In genomic region chr11:63998558-63999348, GRCh38 we compare ENCODE assay signal across 10 cellular contexts. TPM values are rescaled to one million over a fixed set of nuclear protein-coding genes. Genes with fewer than 3 reads are reported as not detected.
DNase-seq lines count a peak whose midpoint lies in the region; ATAC-seq and TF ChIP-seq lines count a peak whose summit lies in the region.
"Had no signal": no experiment of that assay in that cellular context is flagged by ENCODE, and none has a peak within 500 bp of the region (broad histone marks: within the 10 kb centered on the region; RNA-seq: fewer than 3 reads in every experiment).

No MANE protein-coding gene starts in this region.

- TF ChIP-seq CTCF in mucosa of descending colon (IDR thresholded peaks at IDR 0.05): no peak

- H3K36me3 ChIP-seq in BLaER1 treated with 17β-estradiol and CSF1 and Interleukin-3, amounts not matched to agents 10 nM and 100 nM: peaks cover 44 to 54% (median 49%) of the 10 kb centered on the region in 11 experiments
- H3K36me3 ChIP-seq in HUES6 (ENCODE audit: control insufficient read depth, insufficient read depth, low read length) (peaks cover 38% of the 10 kb centered on the region), ectodermal cell (ENCODE audit: control insufficient read depth, insufficient read depth, low read length) (peaks cover 14% of the 10 kb centered on the region), mucosa of descending colon (ENCODE audit: low read depth) (peaks cover 10% of the 10 kb centered on the region)

- H3K9me3 ChIP-seq in BLaER1 treated with 17β-estradiol and CSF1 and Interleukin-3, amounts not matched to agents 10 nM and 100 nM (replicated peaks in 1 of 11): no peaks in the 10 kb centered on the region
- H3K9me3 ChIP-seq in HUES6 (ENCODE audit: control insufficient read depth, insufficient read depth, low read depth, low read length): no peaks in the 10 kb centered on the region
- no peaks in the 10 kb centered on the region for H3K9me3 ChIP-seq in ectodermal cell (ENCODE audit: control insufficient read depth, low read length)
- no peaks in the 10 kb centered on the region for H3K9me3 ChIP-seq in mucosa of descending colon

- peak overlapping the region in 6 of 10 experiments; percentile 38 to 64 (median 43); a peak in 6 of 20 replicates for H3K4me3 ChIP-seq in BLaER1 treated with 17β-estradiol and CSF1 and Interleukin-3, amounts not matched to agents 10 nM and 100 nM
- H3K4me3 ChIP-seq in HUES6 (ENCODE audit: low read depth, low read length) (peak overlapping the region; percentile 65), ectodermal cell (ENCODE audit: insufficient read depth, low read depth, low read length) (peak overlapping the region; percentile 15), mucosa of descending colon (no peak overlapping the region)

- H3K4me1 ChIP-seq in BLaER1 treated with 17β-estradiol and CSF1 and Interleukin-3, amounts not matched to agents 10 nM and 100 nM: peaks cover 67 to 91% (median 86%) of the 10 kb centered on the region in 10 experiments
- peaks cover 14% of the 10 kb centered on the region; the same call in 1 of the 2 replicates for H3K4me1 ChIP-seq in HUES6 (ENCODE audit: control insufficient read depth, insufficient read depth, low read length)
- peaks cover 22% of the 10 kb centered on the region for H3K4me1 ChIP-seq in ectodermal cell (ENCODE audit: control insufficient read depth, insufficient read depth, low read length)
- H3K4me1 ChIP-seq in mucosa of descending colon (ENCODE audit: low read depth): peaks cover 15% of the 10 kb centered on the region

- 32% methylated on average over 54 of the region's 54 CpGs for WGBS in ectodermal cell, 2 experiments

- peaks cover 61 to 100% (median 97%) of the 10 kb centered on the region in 11 experiments for H4K20me1 ChIP-seq in BLaER1 treated with 17β-estradiol and CSF1 and Interleukin-3, amounts not matched to agents 10 nM and 100 nM

- H3K4me2 ChIP-seq in BLaER1 treated with 17β-estradiol and CSF1 and Interleukin-3, amounts not matched to agents 10 nM and 100 nM: peak overlapping the region; percentile 77 to 97 (median 92)

- ATAC-seq in mucosa of descending colon (peak; percentile 6), HG02798 (IDR thresholded peaks at IDR 0.05; ENCODE audit: poor library complexity, unreplicated experiment) (no peak), GM21717 (IDR thresholded peaks at IDR 0.05; ENCODE audit: unreplicated experiment) (no peak)

- H3K27ac ChIP-seq in BLaER1 treated with 17β-estradiol and CSF1 and Interleukin-3, amounts not matched to agents 10 nM and 100 nM: no peak overlapping the region
- H3K27ac ChIP-seq in HUES6 (ENCODE audit: low read depth, low read length) (no peak overlapping the region), ectodermal cell (ENCODE audit: insufficient read depth, low read depth, low read length, poor library complexity, severe bottlenecking) (no peak overlapping the region)

- DNase-seq in mucosa of descending colon (peak in 1 of 3 donors; percentile 65), RKO (ENCODE audit: low spot score) (no peak), GDM1 (lab: John Stamatoyannopoulos, UW) (no peak)
- DNase-seq: DND-41 had no signal

- peak overlapping the region in 2 of 11 experiments; percentile 47 to 53; a peak in 4 of 22 replicates for H3K9ac ChIP-seq in BLaER1 treated with 17β-estradiol and CSF1 and Interleukin-3, amounts not matched to agents 10 nM and 100 nM
- peak overlapping the region; percentile 49 for H3K9ac ChIP-seq in HUES6 (ENCODE audit: low read length)

- H3K27me3 ChIP-seq in BLaER1 treated with 17β-estradiol and CSF1 and Interleukin-3, amounts not matched to agents 10 nM and 100 nM: peaks cover 0 to 28% (median 12%) of the 10 kb centered on the region in 11 experiments; a peak in 16 of 22 replicates
- H3K27me3 ChIP-seq in HUES6 (ENCODE audit: control insufficient read depth, insufficient read depth, low read length): peaks cover 32% of the 10 kb centered on the region
- H3K27me3 ChIP-seq in ectodermal cell (ENCODE audit: control insufficient read depth, insufficient read depth, low read length, poor library complexity, severe bottlenecking): peaks cover 29% of the 10 kb centered on the region

- intact Hi-C loops in mucosa of descending colon (cut with DNase I, micrococcal nuclease): no loop called here

RNA-seq across cellular contexts. Expression of gene OTUB1, which starts 12.5 kb away (rescaled TPM):
- 143 TPM for polyA plus RNA-seq in ectodermal cell (2013, experiment 1 of 4)
- 147 TPM for polyA plus RNA-seq in ectodermal cell (2013, experiment 2 of 4)
- polyA plus RNA-seq in ectodermal cell (2013, experiment 3 of 4): 132 TPM
- polyA plus RNA-seq in ectodermal cell (2013, experiment 4 of 4): 139 TPM
- 10 to 100 TPM; 60.1 to 70.3 (median 64.1) TPM for total RNA-seq in mucosa of descending colon

RNA-seq across cellular contexts. Expression of gene COX8A, which starts 24.3 kb away (rescaled TPM):
- 278 TPM for polyA plus RNA-seq in ectodermal cell (2013, experiment 1 of 4)
- polyA plus RNA-seq in ectodermal cell (2013, experiment 2 of 4): 266 TPM
- polyA plus RNA-seq in ectodermal cell (2013, experiment 3 of 4): 286 TPM
- polyA plus RNA-seq in ectodermal cell (2013, experiment 4 of 4): 315 TPM
- 100 to 1,000 TPM; 412 to 707 (median 630) TPM for total RNA-seq in mucosa of descending colon

RNA-seq across cellular contexts. Expression of gene FLRT1, which starts 37.0 kb away (rescaled TPM):
- polyA plus RNA-seq in ectodermal cell (2013, experiment 1 of 4): 1.3 TPM
- 1.5 TPM for polyA plus RNA-seq in ectodermal cell (2013, experiment 2 of 4)
- 0.96 TPM for polyA plus RNA-seq in ectodermal cell (2013, experiment 3 of 4)
- polyA plus RNA-seq in ectodermal cell (2013, experiment 4 of 4): 1.5 TPM
- 1 to 10 TPM in 1 of 3 donors, under 1 TPM in 2; 0.31 to 8.9 (median 0.38) TPM for total RNA-seq in mucosa of descending colon
- total RNA-seq: endothelial cell of umbilical vein had no signal
- polyA plus RNA-seq: endothelial cell of umbilical vein had no signal

RNA-seq across cellular contexts. Expression of gene NAA40, which starts 60.0 kb away (rescaled TPM):
- 46.4 TPM for polyA plus RNA-seq in ectodermal cell (2013, experiment 1 of 4)
- polyA plus RNA-seq in ectodermal cell (2013, experiment 2 of 4): 46.5 TPM
- polyA plus RNA-seq in ectodermal cell (2013, experiment 3 of 4): 33.9 TPM
- 39.2 TPM for polyA plus RNA-seq in ectodermal cell (2013, experiment 4 of 4)
- total RNA-seq in mucosa of descending colon: 10 to 100 TPM; 18.7 to 43.6 (median 23.4) TPM
